In genomic region chr1:34792868-34793727, GRCh38 we compare ENCODE assay signal across 1 cellular context.
TF ChIP-seq lines count a peak whose summit lies in the region.

TSS of gene GJA4 (plus strand) at chr1:34792999. CDS start at chr1:34794214, 1,215 bp downstream.

TF ChIP-seq in HepG2, 621 proteins besides CTCF, POLR2A, EP300 and RAD21 (continued from another document):
- TF ChIP-seq ZFP91 (CRISPR knock-in tag; IDR thresholded peaks at IDR 0.05; ENCODE audit: borderline replicate concordance) (no peak), ZNF430 (CRISPR knock-in tag; IDR thresholded peaks at IDR 0.05) (no peak), AGO2 (optimal IDR thresholded peaks at IDR 0.05; ENCODE audit: low read depth, low read length) (no peak), ZSCAN5A (CRISPR knock-in tag; IDR thresholded peaks at IDR 0.05; ENCODE audit: borderline replicate concordance) (no peak), ZNF513 (CRISPR knock-in tag; conservative IDR thresholded peaks at IDR 0.05) (no peak), MLLT10 (CRISPR knock-in tag; IDR thresholded peaks at IDR 0.05) (no peak), ZNF281 (CRISPR knock-in tag; IDR thresholded peaks at IDR 0.05; ENCODE audit: borderline replicate concordance) (no peak), RNF2 (conservative IDR thresholded peaks at IDR 0.05; ENCODE audit: low read depth) (no peak), EED (CRISPR knock-in tag; IDR thresholded peaks at IDR 0.05) (no peak), PHB2 (IDR thresholded peaks at IDR 0.05; ENCODE audit: partially characterized antibody) (no peak), NAIF1 (CRISPR knock-in tag; IDR thresholded peaks at IDR 0.05; ENCODE audit: borderline replicate concordance) (no peak), KAT2B (IDR thresholded peaks at IDR 0.05; ENCODE audit: borderline replicate concordance, low read depth, low read length) (no peak), ZMYM4 (CRISPR knock-in tag; IDR thresholded peaks at IDR 0.05) (no peak), ZNF792 (CRISPR knock-in tag; IDR thresholded peaks at IDR 0.05) (no peak), HDAC2 (CRISPR knock-in tag; IDR thresholded peaks at IDR 0.05) (no peak), TSC22D2 (CRISPR knock-in tag; IDR thresholded peaks at IDR 0.05; ENCODE audit: borderline replicate concordance) (no peak), UBTF (CRISPR knock-in tag; IDR thresholded peaks at IDR 0.05) (no peak), ERF (CRISPR knock-in tag; IDR thresholded peaks at IDR 0.05) (no peak), ZNF383 (CRISPR knock-in tag; IDR thresholded peaks at IDR 0.05; ENCODE audit: borderline replicate concordance) (no peak)
